ENCODE assay signal across 29 cellular contexts in genomic region chr13:51177188-51177587, GRCh38. TPM values are rescaled to one million over a fixed set of nuclear protein-coding genes. Genes with fewer than 3 reads are reported as not detected.
"Had no signal": no experiment of that assay in that cellular context is flagged by ENCODE, and none has a peak within 500 bp of the region (broad histone marks: within the 10 kb centered on the region; RNA-seq: fewer than 3 reads in every experiment).

No MANE protein-coding gene starts in this region.

- FAIRE-seq: astrocyte, bronchial epithelial cell had no signal

- H3K27me3 ChIP-seq: gastroesophageal sphincter had no signal

- H3K4me3 ChIP-seq: coronary artery, dorsolateral prefrontal cortex, esophagus squamous epithelium, gastroesophageal sphincter, heart right ventricle had no signal

- H3K36me3 ChIP-seq: brain microvascular endothelial cell, esophagus squamous epithelium, gastroesophageal sphincter, heart right ventricle, WERI-Rb-1 had no signal

- H3K9me3 ChIP-seq: esophagus squamous epithelium, gastroesophageal sphincter, heart right ventricle had no signal

- H3K27ac ChIP-seq: brain microvascular endothelial cell, coronary artery, dorsolateral prefrontal cortex, esophagus squamous epithelium, gastroesophageal sphincter, heart right ventricle, WERI-Rb-1 had no signal

- ATAC-seq: activated T-cell treated with anti-CD3 and anti-CD28 coated beads, Interleukin-2, amount 50 U/mL, for 72 hours; gastroesophageal sphincter; heart right ventricle; T-helper 17 cell had no signal

- DNase-seq: activated CD4-positive, alpha-beta memory T cell treated with anti-CD3 and anti-CD28 coated beads, Interleukin-2, amount 10 ng/mL, durations not matched to agents 7 days and 5 days; activated CD4-positive, alpha-beta T cell treated with anti-CD3 and anti-CD28 coated beads for 1 hour; activated CD4-positive, alpha-beta T cell treated with anti-CD3 and anti-CD28 coated beads for 4 hours; activated CD4-positive, alpha-beta T cell treated with anti-CD3 and anti-CD28 coated beads, Interleukin-2, amount 10 ng/mL, durations not matched to agents 7 days and 5 days; activated CD4-positive, alpha-beta T cell treated with anti-CD3 and anti-CD28 coated beads, Interleukin-2, amount 50 U/mL, for 4 hours; activated CD8-positive, alpha-beta memory T cell treated with anti-CD3 and anti-CD28 coated beads, Interleukin-2, amount 50 U/mL, for 48 hours; activated gamma-delta T cell treated with Interleukin-2 at 50 U/mL for 16 hours; activated naive CD4-positive, alpha-beta T cell treated with anti-CD3 and anti-CD28 coated beads, Interleukin-2, amount 50 U/mL, for 16 hours; activated naive CD4-positive, alpha-beta T cell treated with Interleukin-2 at 50 U/mL for 16 hours; activated T-cell treated with anti-CD3 and anti-CD28 coated beads for 4 hours; activated T-cell treated with anti-CD3 and anti-CD28 coated beads, Interleukin-2, amount 50 U/mL, for 24 hours; activated T-cell treated with anti-CD3 and anti-CD28 coated beads, Interleukin-2, amount 50 U/mL, for 72 hours; amniotic stem cell; anterior cingulate cortex; brain microvascular endothelial cell; dorsolateral prefrontal cortex; effector memory CD4-positive, alpha-beta T cell; erythroblast; esophagus squamous epithelium; foreskin melanocyte; heart right ventricle; T-helper 1 cell; T-helper 17 cell; T1000; WERI-Rb-1 had no signal

- H3K4me1 ChIP-seq: esophagus squamous epithelium, gastroesophageal sphincter, heart right ventricle had no signal

RNA-seq across cellular contexts. Expression of gene FAM124A, which starts 45.0 kb away (rescaled TPM):
- total RNA-seq: activated CD4-positive, alpha-beta T cell treated with anti-CD3 and anti-CD28 coated beads, Interleukin-2, amount 10 ng/mL, durations not matched to agents 7 days and 5 days; bronchial epithelial cell had no signal
